In the genomic region with DNA sequence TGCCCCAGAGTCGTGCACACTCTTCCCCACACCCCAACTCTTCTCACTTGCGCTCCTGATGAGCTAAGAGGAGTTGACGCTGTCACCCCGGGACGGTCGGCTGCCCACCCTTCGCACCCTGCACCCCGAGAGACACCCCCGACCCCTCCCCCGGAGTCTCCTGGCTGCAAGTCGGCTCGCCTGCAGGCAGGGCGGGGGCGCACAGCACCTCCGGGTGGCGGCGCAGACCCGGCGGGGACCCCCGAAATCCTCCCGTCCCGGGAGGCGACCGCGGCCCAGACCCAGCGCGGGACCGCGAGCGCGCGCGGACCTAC, we compare ENCODE assay signal across 8 cellular contexts. TPM values are rescaled to one million over a fixed set of nuclear protein-coding genes. Genes with fewer than 3 reads are reported as not detected.
DNase-seq lines count a peak whose midpoint lies in the region; ATAC-seq and TF ChIP-seq lines count a peak whose summit lies in the region.

No MANE protein-coding gene starts in this region.

- POLR2A ChIA-PET in Caco-2 (lab: Charles Lee), result interaction anchor here (1.5 kb wide), 1 partner anchor 32 kb away, joined by 5 read pairs; no protein-coding TSS in a partner anchor

- H3K9me3 Mint-ChIP-seq in Caco-2 (ENCODE audit: unreplicated experiment), result no peaks in the 10 kb centered on the region
- no peaks in the 10 kb centered on the region for H3K9me3 Mint-ChIP-seq in progenitor cell of endocrine pancreas (ENCODE audit: low read depth)

- no peaks in the 10 kb centered on the region for H3K9me3 ChIP-seq in Caco-2
- no peaks in the 10 kb centered on the region for H3K9me3 ChIP-seq in RWPE2 (ENCODE audit: severe bottlenecking)

- no TSS peak for BruUV-seq in Caco-2 (replicated peaks; lab: Mats Ljungman, UMichigan)

- H3K4me1 Mint-ChIP-seq in Caco-2 (ENCODE audit: low read depth, unreplicated experiment), result peaks cover 27% of the 10 kb centered on the region
- peaks cover 10% of the 10 kb centered on the region for H3K4me1 Mint-ChIP-seq in progenitor cell of endocrine pancreas (ENCODE audit: low read depth)

- peaks cover 8% of the 10 kb centered on the region for H3K36me3 Mint-ChIP-seq in Caco-2 (ENCODE audit: insufficient read depth, unreplicated experiment)
- no peaks in the 10 kb centered on the region for H3K36me3 Mint-ChIP-seq in progenitor cell of endocrine pancreas (ENCODE audit: insufficient read depth)

- CTCF ChIA-PET in Caco-2 (lab: Charles Lee), result interaction anchor here (0.5 to 1.2 kb wide), 4 partner anchors 18 to 165 kb away, joined by 4 to 6 read pairs (median 5); no protein-coding TSS in a partner anchor

- DNase-seq in Caco-2 (peak in 1 of 2 experiments; percentile 28), RWPE2 (ENCODE audit: low spot score) (peak; percentile 60), fibroblast of the aortic adventitia (ENCODE audit: low read depth) (no peak), progenitor cell of endocrine pancreas (ENCODE audit: low spot score, unreplicated experiment) (no peak), cerebellar cortex (ENCODE audit: low spot score) (no peak), NCI-H510A (lab: John Stamatoyannopoulos, UW) (no peak), NCI-H1930 (lab: John Stamatoyannopoulos, UW) (no peak)

- no peak for ATAC-seq in RWPE2 (ENCODE audit: low read depth)
- no peak for ATAC-seq in HG02588 (IDR thresholded peaks at IDR 0.05; ENCODE audit: unreplicated experiment)

- H3K27me3 ChIP-seq in Caco-2 (replicated peaks; ENCODE audit: control insufficient read depth, insufficient read depth, low read length) (no peaks in the 10 kb centered on the region), RWPE2 (ENCODE audit: insufficient read depth, poor library complexity, severe bottlenecking) (peaks cover 11% of the 10 kb centered on the region)

- H3K36me3 ChIP-seq in Caco-2 (ENCODE audit: control insufficient read depth, insufficient read depth, low read length) (no peaks in the 10 kb centered on the region), RWPE2 (ENCODE audit: low read depth) (no peaks in the 10 kb centered on the region)

- no peak overlapping the region for H3K27ac ChIP-seq in RWPE2 (ENCODE audit: poor library complexity, severe bottlenecking)

- TF ChIP-seq CTCF in Caco-2 (IDR thresholded peaks at IDR 0.05; ENCODE audit: insufficient read depth in 1 of 2, low read depth in 1 of 2, low read length in 1 of 2, severe bottlenecking in 1 of 2, unreplicated experiment in 1 of 2) (no peak), RWPE2 (IDR thresholded peaks at IDR 0.05; ENCODE audit: poor library complexity, severe bottlenecking) (no peak), fibroblast of the aortic adventitia (IDR thresholded peaks at IDR 0.05; ENCODE audit: insufficient read depth, low read length) (no peak), progenitor cell of endocrine pancreas (IDR thresholded peaks at IDR 0.05; ENCODE audit: unreplicated experiment) (no peak)

- peak overlapping the region; percentile 68 for H3K4me3 ChIP-seq in Caco-2 (ENCODE audit: low read depth, low read length)
- peak overlapping the region; percentile 55 for H3K4me3 ChIP-seq in RWPE2 (ENCODE audit: severe bottlenecking)
- peak overlapping the region; percentile 76 for H3K4me3 ChIP-seq in fibroblast of the aortic adventitia (ENCODE audit: low read depth, low read length)

- peak overlapping the region; percentile 98 for H3K4me3 Mint-ChIP-seq in Caco-2 (ENCODE audit: unreplicated experiment)
- peak overlapping the region; percentile 44 for H3K4me3 Mint-ChIP-seq in progenitor cell of endocrine pancreas (ENCODE audit: low read depth)

- H3K27ac Mint-ChIP-seq in Caco-2 (ENCODE audit: unreplicated experiment), result no peak overlapping the region
- H3K27ac Mint-ChIP-seq in progenitor cell of endocrine pancreas, result no peak overlapping the region

- peaks cover 24% of the 10 kb centered on the region for H3K4me1 ChIP-seq in Caco-2
- H3K4me1 ChIP-seq in RWPE2 (ENCODE audit: insufficient read depth, poor library complexity, severe bottlenecking), result no peaks in the 10 kb centered on the region

- intact Hi-C loops in Caco-2 (cut with micrococcal nuclease; ENCODE audit: unreplicated experiment), result loop anchor here (10.0 kb wide), 1 partner anchor 882 kb away; no protein-coding TSS in a partner anchor

- H3K27me3 Mint-ChIP-seq in Caco-2 (ENCODE audit: insufficient read depth, unreplicated experiment) (no peaks in the 10 kb centered on the region), progenitor cell of endocrine pancreas (peaks cover 59% of the 10 kb centered on the region)

RNA-seq across cellular contexts. Expression of gene RAB3IL1, which starts 0.4 kb away (rescaled TPM):
- total RNA-seq in Caco-2 (2022) (8.3 and 10.6 TPM in 2 replicates), fibroblast of the aortic adventitia (ENCODE audit: low replicate concordance) (17.1 and 50.7 TPM in 2 replicates), progenitor cell of endocrine pancreas (0.53 and 0.67 TPM in 2 replicates)

RNA-seq across cellular contexts. Expression of gene FADS3, which starts 25.7 kb away (rescaled TPM):
- total RNA-seq in Caco-2 (2022) (26.1 and 32.7 TPM in 2 replicates), fibroblast of the aortic adventitia (ENCODE audit: low replicate concordance) (22.1 and 35.9 TPM in 2 replicates), progenitor cell of endocrine pancreas (21.2 and 23.7 TPM in 2 replicates)

RNA-seq across cellular contexts. Expression of gene BEST1, which starts 33.2 kb away (rescaled TPM):
- 4.7 and 6.7 TPM in 2 replicates for total RNA-seq in Caco-2 (2022)
- 3.1 and 3.4 TPM in 2 replicates for total RNA-seq in fibroblast of the aortic adventitia (ENCODE audit: low replicate concordance)
- total RNA-seq in progenitor cell of endocrine pancreas, result 0.34 and 0.44 TPM in 2 replicates

RNA-seq across cellular contexts. Expression of gene FTH1, which starts 50.4 kb away (rescaled TPM):
- total RNA-seq in Caco-2 (2022), result 1,282 and 1,565 TPM in 2 replicates
- total RNA-seq in fibroblast of the aortic adventitia (ENCODE audit: low replicate concordance), result 1,813 and 2,631 TPM in 2 replicates
- total RNA-seq in progenitor cell of endocrine pancreas, result 1,669 and 1,699 TPM in 2 replicates
